Comparison of ENCODE assay signal across 18 cellular contexts in genomic region chr12:57813971-57814771, GRCh38. TPM values are rescaled to one million over a fixed set of nuclear protein-coding genes. Genes with fewer than 3 reads are reported as not detected.
DNase-seq lines count a peak whose midpoint lies in the region; ATAC-seq and TF ChIP-seq lines count a peak whose summit lies in the region.
"Had no signal": no experiment of that assay in that cellular context is flagged by ENCODE, and none has a peak within 500 bp of the region (broad histone marks: within the 10 kb centered on the region; RNA-seq: fewer than 3 reads in every experiment).

No MANE protein-coding gene starts in this region.

- no peaks in the 10 kb centered on the region for H3K27me3 Mint-ChIP-seq in osteocyte (ENCODE audit: unreplicated experiment)
- H3K27me3 Mint-ChIP-seq: activated naive CD8-positive, alpha-beta T cell treated with anti-CD3 and anti-CD28 coated beads for 36 hours; stimulated activated naive CD8-positive, alpha-beta T cell treated with anti-CD3 and anti-CD28 coated beads, Interleukin-15, Interleukin-2, amounts not matched to agents 100 ng/mL and 50 ng/mL, for 24 hours had no signal

- no peaks in the 10 kb centered on the region for H4K20me1 ChIP-seq in fibroblast of lung (ENCODE audit: control insufficient read depth, extremely low read depth, insufficient read depth, low read length)

- H3K4me3 Mint-ChIP-seq in osteocyte (ENCODE audit: unreplicated experiment): no peak overlapping the region
- H3K4me3 Mint-ChIP-seq: activated naive CD8-positive, alpha-beta T cell treated with anti-CD3 and anti-CD28 coated beads for 36 hours; HFFc6; stimulated activated naive CD8-positive, alpha-beta T cell treated with anti-CD3 and anti-CD28 coated beads, Interleukin-15, Interleukin-2, amounts not matched to agents 100 ng/mL and 50 ng/mL, for 24 hours had no signal

- H3K9me3 ChIP-seq in fibroblast of lung (ENCODE audit: control insufficient read depth, insufficient read depth, low read depth, low read length) (no peaks in the 10 kb centered on the region), WERI-Rb-1 (ENCODE audit: severe bottlenecking) (no peaks in the 10 kb centered on the region)
- H3K9me3 ChIP-seq: heart left ventricle had no signal

- peaks cover 8% of the 10 kb centered on the region for H3K4me1 ChIP-seq in fibroblast of lung (ENCODE audit: control insufficient read depth, extremely low read depth, insufficient read depth, low read length)

- no peak for ATAC-seq in HG02623 (IDR thresholded peaks at IDR 0.05; ENCODE audit: unreplicated experiment)

- peaks cover 9% of the 10 kb centered on the region for H3K36me3 ChIP-seq in fibroblast of lung (ENCODE audit: control insufficient read depth, insufficient read depth, low read length)
- H3K36me3 ChIP-seq in WERI-Rb-1: no peaks in the 10 kb centered on the region

- H3K4me1 Mint-ChIP-seq in osteocyte (ENCODE audit: unreplicated experiment): no peaks in the 10 kb centered on the region
- H3K4me1 Mint-ChIP-seq: activated naive CD8-positive, alpha-beta T cell treated with anti-CD3 and anti-CD28 coated beads for 36 hours had no signal

- H2AFZ ChIP-seq in fibroblast of lung (ENCODE audit: low read length): no peak overlapping the region

- TF ChIP-seq CTCF in fibroblast of lung (conservative IDR thresholded peaks at IDR 0.05 in 1 of 2, IDR thresholded peaks at IDR 0.05 in 1 of 2; ENCODE audit: low read depth in 1 of 2, low read length in 2 of 2) (peak; percentile 24 to 27), osteocyte (IDR thresholded peaks at IDR 0.05) (no peak), WERI-Rb-1 (IDR thresholded peaks at IDR 0.05; ENCODE audit: low read depth, low read length) (no peak)

- H3K4me3 ChIP-seq in fibroblast of lung (replicated peaks in 1 of 4; ENCODE audit: control extremely low read depth in 1 of 4, insufficient read depth in 1 of 4, low read depth in 3 of 4, low read length in 4 of 4) (no peak overlapping the region), WERI-Rb-1 (ENCODE audit: low read depth, low read length) (no peak overlapping the region)
- H3K4me3 ChIP-seq: heart left ventricle had no signal

- no peaks in the 10 kb centered on the region for H3K27me3 ChIP-seq in fibroblast of lung (ENCODE audit: control insufficient read depth, insufficient read depth, low read length)
- no peaks in the 10 kb centered on the region for H3K27me3 ChIP-seq in WERI-Rb-1 (ENCODE audit: insufficient read depth, low read depth, severe bottlenecking)
- H3K27me3 ChIP-seq: heart left ventricle had no signal

- peaks cover 9% of the 10 kb centered on the region for H3K36me3 Mint-ChIP-seq in osteocyte (ENCODE audit: unreplicated experiment)

- H3K27ac Mint-ChIP-seq in osteocyte (ENCODE audit: unreplicated experiment): peak overlapping the region; percentile 58
- H3K27ac Mint-ChIP-seq: activated naive CD8-positive, alpha-beta T cell treated with anti-CD3 and anti-CD28 coated beads for 36 hours; HFFc6; stimulated activated naive CD8-positive, alpha-beta T cell treated with anti-CD3 and anti-CD28 coated beads, Interleukin-15, Interleukin-2, amounts not matched to agents 100 ng/mL and 50 ng/mL, for 24 hours had no signal

- no peak overlapping the region for H3K9ac ChIP-seq in fibroblast of lung (ENCODE audit: insufficient read depth, low read length)

- H3K9me3 Mint-ChIP-seq in osteocyte (ENCODE audit: unreplicated experiment): no peaks in the 10 kb centered on the region
- H3K9me3 Mint-ChIP-seq: activated naive CD8-positive, alpha-beta T cell treated with anti-CD3 and anti-CD28 coated beads for 36 hours; HFFc6; stimulated activated naive CD8-positive, alpha-beta T cell treated with anti-CD3 and anti-CD28 coated beads, Interleukin-15, Interleukin-2, amounts not matched to agents 100 ng/mL and 50 ng/mL, for 24 hours had no signal

- H3K27ac ChIP-seq in fibroblast of lung (ENCODE audit: insufficient read depth, low read length) (no peak overlapping the region), WERI-Rb-1 (no peak overlapping the region)
- H3K27ac ChIP-seq: HL-60 had no signal

- H3K4me2 ChIP-seq in fibroblast of lung (ENCODE audit: extremely low read depth, insufficient read depth, low read length): no peak overlapping the region

- peak; percentile 41 for DNase-seq in EH (ENCODE audit: low read depth)
- DNase-seq in amniotic epithelial cell (ENCODE audit: low read depth): peak; percentile 64
- peak; percentile 60 to 77 for DNase-seq in fibroblast of lung (ENCODE audit: low read depth in 2 of 2)
- DNase-seq in osteocyte (ENCODE audit: extremely low spot score, unreplicated experiment): no peak
- DNase-seq in NCI-H748 (lab: John Stamatoyannopoulos, UW; ENCODE audit: unreplicated experiment): no peak
- DNase-seq in WERI-Rb-1: no peak
- no peak for DNase-seq in NCI-H446 treated with DMSO at 0.1 percent for 48 hours (lab: John Stamatoyannopoulos, UW)
- DNase-seq: activated naive CD8-positive, alpha-beta T cell treated with anti-CD3 and anti-CD28 coated beads for 36 hours; activated T-cell treated with anti-CD3 and anti-CD28 coated beads, Interleukin-2, amount 50 U/mL, for 1 hour; cerebellar nuclear complex; heart left ventricle; HFFc6; KG1; NCI-H1417; NCI-H345 had no signal

- H3K79me2 ChIP-seq in fibroblast of lung (ENCODE audit: control insufficient read depth, insufficient read depth, low read length): no peaks in the 10 kb centered on the region

RNA-seq across cellular contexts. Expression of gene AVIL, which starts 4.4 kb away (rescaled TPM):
- 2.8 and 7.1 TPM in 2 replicates for total RNA-seq in fibroblast of lung
- polyA plus RNA-seq in fibroblast of lung: 1.1 and 2.2 TPM in 2 replicates
- polyA plus RNA-seq in fibroblast of lung (2012): 0.96 and 1.9 TPM in 2 replicates
- 2.4 TPM in 1 of 2 replicates, not detected in the other for polyA minus RNA-seq in fibroblast of lung (ENCODE audit: low replicate concordance)
- 4.7 and 6.0 TPM in 2 replicates for total RNA-seq in osteocyte

RNA-seq across cellular contexts. Expression of gene TSFM, which starts 31.6 kb away (rescaled TPM):
- total RNA-seq in fibroblast of lung (15.5 and 20.3 TPM in 2 replicates), osteocyte (23.6 and 28.5 TPM in 2 replicates)
- polyA plus RNA-seq in fibroblast of lung: 16.8 and 19.0 TPM in 2 replicates
- polyA plus RNA-seq in fibroblast of lung (2012): 32.2 and 40.9 TPM in 2 replicates
- polyA minus RNA-seq in fibroblast of lung (ENCODE audit: low replicate concordance): 7.3 and 10.9 TPM in 2 replicates

RNA-seq across cellular contexts. Expression of gene CTDSP2, which starts 32.4 kb away (rescaled TPM):
- total RNA-seq in fibroblast of lung: 87.8 and 92.0 TPM in 2 replicates
- 199 and 208 TPM in 2 replicates for polyA plus RNA-seq in fibroblast of lung
- polyA plus RNA-seq in fibroblast of lung (2012): 130 and 165 TPM in 2 replicates
- polyA minus RNA-seq in fibroblast of lung (ENCODE audit: low replicate concordance): 481 and 517 TPM in 2 replicates
- total RNA-seq in osteocyte: 171 and 179 TPM in 2 replicates

RNA-seq across cellular contexts. Expression of gene EEF1AKMT3, which starts 41.8 kb away (rescaled TPM):
- total RNA-seq in fibroblast of lung (3.9 and 8.9 TPM in 2 replicates), osteocyte (9.8 and 11.8 TPM in 2 replicates)
- polyA plus RNA-seq in fibroblast of lung: 6.7 and 11.9 TPM in 2 replicates
- polyA plus RNA-seq in fibroblast of lung (2012): 4.3 and 7.2 TPM in 2 replicates
- polyA minus RNA-seq in fibroblast of lung (ENCODE audit: low replicate concordance): 8.7 and 24.9 TPM in 2 replicates

RNA-seq across cellular contexts. Expression of gene METTL1, which starts 42.3 kb away (rescaled TPM):
- total RNA-seq in fibroblast of lung: 3.5 and 6.4 TPM in 2 replicates
- polyA plus RNA-seq in fibroblast of lung: 16.9 and 28.5 TPM in 2 replicates
- polyA plus RNA-seq in fibroblast of lung (2012): 21.0 and 31.8 TPM in 2 replicates
- 25.6 and 84.0 TPM in 2 replicates for polyA minus RNA-seq in fibroblast of lung (ENCODE audit: low replicate concordance)
- 22.3 and 23.9 TPM in 2 replicates for total RNA-seq in osteocyte

Comparison
In these comparisons a context has a peak if more than half of its experiments do, and no peak if none do; other contexts are left out.
1. DNase-seq: peak in EH (single experiment), amniotic epithelial cell (single experiment) and fibroblast of lung (2 of 2); none in osteocyte (single experiment), NCI-H748 (single experiment), WERI-Rb-1 (single experiment) and NCI-H446 treated with DMSO at 0.1 percent for 48 hours (single experiment).
2. CTCF ChIP-seq: peak in fibroblast of lung (2 of 2); none in osteocyte (single experiment) and WERI-Rb-1 (single experiment).